In the genomic region with DNA sequence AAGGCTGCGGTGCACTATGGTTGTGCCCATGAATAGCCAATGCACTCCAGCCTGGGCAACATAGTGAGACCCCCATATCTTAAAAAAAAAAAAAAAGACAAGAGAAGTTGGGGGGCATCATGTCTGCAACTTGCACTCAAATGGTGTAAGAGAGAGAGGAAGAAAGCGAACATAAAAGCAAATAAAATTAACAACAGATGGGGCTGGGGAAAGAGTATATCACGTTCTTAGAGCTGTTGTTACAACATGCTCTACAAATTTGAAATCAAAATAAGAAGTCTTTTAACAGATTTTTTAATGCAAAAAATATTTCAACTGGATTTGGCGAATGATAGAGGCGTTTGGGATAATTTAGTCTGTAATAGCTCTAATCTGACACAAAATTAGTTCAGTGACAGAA, we compare ENCODE assay signal across 26 cellular contexts.
A peak's percentile ranks its signal among the peaks of the same experiment; 100 is the strongest.
DNase-seq lines count a peak whose midpoint lies in the region; ATAC-seq and TF ChIP-seq lines count a peak whose summit lies in the region.
"Had no signal": no experiment of that assay in that cellular context is flagged by ENCODE, and none has a peak within 500 bp of the region (broad histone marks: within the 10 kb centered on the region; RNA-seq: fewer than 3 reads in every experiment).

No MANE protein-coding gene starts in this region.

- peak overlapping the region; percentile 43 for H3K27ac ChIP-seq in GM23248
- H3K27ac ChIP-seq in brain microvascular endothelial cell, result peak overlapping the region; percentile 48
- H3K27ac ChIP-seq in suprapubic skin, result peak overlapping the region; percentile 60
- H3K27ac ChIP-seq: SJCRH30 had no signal

- no peaks in the 10 kb centered on the region for H3K79me2 ChIP-seq in GM23248 (ENCODE audit: insufficient read depth)

- H3K4me1 ChIP-seq in GM23248 (ENCODE audit: insufficient read depth) (peaks cover 33% of the 10 kb centered on the region), suprapubic skin (peaks cover 9% of the 10 kb centered on the region)
- H3K4me1 ChIP-seq: Peyer's patch, SJCRH30 had no signal

- peaks cover 31% of the 10 kb centered on the region for H3F3A ChIP-seq in GM23248 (ENCODE audit: insufficient read depth)

- H4K20me1 ChIP-seq in GM23248 (ENCODE audit: insufficient read depth), result no peaks in the 10 kb centered on the region

- H3K9me2 ChIP-seq in GM23248 (ENCODE audit: insufficient read depth), result no peaks in the 10 kb centered on the region

- no peak for TF ChIP-seq EP300 in suprapubic skin (IDR thresholded peaks at IDR 0.05)

- in situ Hi-C loops in GM23248 (cut with MboI), result no loop called here
- in situ Hi-C loops in brain microvascular endothelial cell (cut with HindIII; ENCODE audit: low pct_ligation_motif_present, low sequenced_read_pairs), result no loop called here

- peak overlapping the region; percentile 34 for H3K4me3 ChIP-seq in GM23248
- no peak overlapping the region for H3K4me3 ChIP-seq in brain microvascular endothelial cell (ENCODE audit: low read depth, low read length)
- peak overlapping the region in 1 of 2 donors; percentile 1 for H3K4me3 ChIP-seq in foreskin fibroblast (ENCODE audit: low read depth in 1 of 2, low read length in 2 of 2)
- no peak overlapping the region for H3K4me3 ChIP-seq in suprapubic skin
- H3K4me3 ChIP-seq: Peyer's patch, right atrium auricular region, SJCRH30, thyroid gland had no signal

- H3K27me3 ChIP-seq in GM23248 (replicated peaks; ENCODE audit: insufficient read depth) (no peaks in the 10 kb centered on the region), brain microvascular endothelial cell (replicated peaks) (no peaks in the 10 kb centered on the region), suprapubic skin (no peaks in the 10 kb centered on the region)
- H3K27me3 ChIP-seq: Peyer's patch, right atrium auricular region, SJCRH30, thyroid gland had no signal

- TF ChIP-seq CTCF in brain microvascular endothelial cell (IDR thresholded peaks at IDR 0.05; ENCODE audit: low read depth, low read length, missing control alignments) (no peak), foreskin fibroblast (IDR thresholded peaks at IDR 0.05; ENCODE audit: low read depth, low read length) (no peak), suprapubic skin (IDR thresholded peaks at IDR 0.05) (no peak)

- H2AFZ ChIP-seq in GM23248, result no peak overlapping the region

- H3K9me3 ChIP-seq in GM23248 (ENCODE audit: low read depth) (no peaks in the 10 kb centered on the region), suprapubic skin (no peaks in the 10 kb centered on the region)
- H3K9me3 ChIP-seq: Peyer's patch, right atrium auricular region, SJCRH30, thyroid gland had no signal

- H3K9ac ChIP-seq in GM23248, result no peak overlapping the region

- TF ChIP-seq POLR2A in suprapubic skin (IDR thresholded peaks at IDR 0.05), result no peak

- WGBS in GM23248 (ENCODE audit: low coverage in 1 of 2, low lambda C conversion rate in 2 of 2, missing lambda C conversion rate in 2 of 2), 2 experiments, result 30 to 31% methylated on average over 5 of the region's 5 CpGs
- 54% methylated on average over 5 of the region's 5 CpGs for WGBS in suprapubic skin

- ATAC-seq in HG02884 (IDR thresholded peaks at IDR 0.05; ENCODE audit: unreplicated experiment), result no peak
- ATAC-seq: activated CD8-positive, alpha-beta T cell treated with anti-CD3 and anti-CD28 coated beads for 36 hours; stimulated activated naive CD8-positive, alpha-beta T cell treated with anti-CD3 and anti-CD28 coated beads, Interleukin-15, Interleukin-2, amounts not matched to agents 100 U/mL and 50 U/mL, for 24 hours had no signal

- no peaks in the 10 kb centered on the region for H3K36me3 ChIP-seq in GM23248 (ENCODE audit: low read depth)
- H3K36me3 ChIP-seq in brain microvascular endothelial cell (replicated peaks), result no peaks in the 10 kb centered on the region
- H3K36me3 ChIP-seq in suprapubic skin, result no peaks in the 10 kb centered on the region
- H3K36me3 ChIP-seq: Peyer's patch, right atrium auricular region, SJCRH30, thyroid gland had no signal

- DNase-seq in GM23248, result peak; percentile 48
- DNase-seq in brain microvascular endothelial cell, result no peak
- peak; percentile 18 to 62 for DNase-seq in foreskin fibroblast
- no peak for DNase-seq in suprapubic skin (ENCODE audit: low spot score in 2 of 2)
- DNase-seq in NCI-H1417 treated with DMSO at 0.1 percent for 48 hours (lab: John Stamatoyannopoulos, UW), result no peak
- DNase-seq in KG1 (lab: John Stamatoyannopoulos, UW), result no peak
- DNase-seq: activated CD4-positive, CD25-positive, alpha-beta regulatory T cell treated with anti-CD3 and anti-CD28 coated beads, Interleukin-2, amount 50 U/mL, for 72 hours; activated CD8-positive, alpha-beta T cell treated with anti-CD3 and anti-CD28 coated beads for 36 hours; activated effector memory CD4-positive, alpha-beta T cell treated with anti-CD3 and anti-CD28 coated beads, Interleukin-2, amount 50 U/mL, for 16 hours; AML-193; CD8-positive, alpha-beta memory T cell; DMS53; effector CD8-positive, alpha-beta T cell; erythroblast; GDM1; glutamatergic neuron; KBM-7; NCI-H1436 treated with DMSO at 0.1 percent for 48 hours; NCI-H510A treated with DMSO at 0.1 percent for 48 hours; NK-92 treated with Interleukin-12 subunit alpha and Interleukin-12 subunit beta, amount 100 ng/mL, for 24 hours; Peyer's patch; SJCRH30; stimulated activated naive CD8-positive, alpha-beta T cell treated with anti-CD3 and anti-CD28 coated beads, Interleukin-15, Interleukin-2, amounts not matched to agents 100 U/mL and 50 U/mL, for 24 hours; thyroid gland had no signal

- H3K4me2 ChIP-seq in GM23248 (ENCODE audit: unreplicated experiment), result peak overlapping the region; percentile 59

Comparison
In these comparisons a context has a peak if more than half of its experiments do, and no peak if none do; other contexts are left out.
1. DNase-seq: peak in GM23248 (single experiment) and foreskin fibroblast (2 of 2); none in brain microvascular endothelial cell (single experiment), suprapubic skin (0 of 2), NCI-H1417 treated with DMSO at 0.1 percent for 48 hours (single experiment) and KG1 (single experiment).
2. Peak in every context shown above with its lines, with median percentiles within 50 percentile points of each other: H3K27ac ChIP-seq.